In the genomic region with DNA sequence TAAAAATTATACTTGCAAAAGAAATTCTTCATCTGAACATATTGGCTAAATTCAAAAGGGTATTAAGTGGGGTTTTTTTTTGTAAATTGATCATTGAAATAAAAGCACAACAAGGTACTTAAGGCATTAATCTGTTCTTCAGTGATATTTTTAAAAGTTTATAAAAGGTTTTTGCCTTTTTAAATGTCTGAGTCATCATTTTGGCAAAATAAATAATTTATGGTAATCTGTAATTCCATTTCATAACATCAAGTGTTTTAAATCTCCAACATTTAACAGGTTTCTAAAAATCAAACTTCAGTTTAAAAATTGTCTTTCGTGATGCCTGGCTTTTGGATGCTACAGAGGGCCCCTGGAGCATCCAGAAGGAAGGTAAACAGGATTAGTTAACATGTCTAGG, we compare ENCODE assay signal across 28 cellular contexts. TPM values are rescaled to one million over a fixed set of nuclear protein-coding genes. Genes with fewer than 3 reads are reported as not detected.
DNase-seq lines count a peak whose midpoint lies in the region; ATAC-seq, FAIRE-seq and TF ChIP-seq lines count a peak whose summit lies in the region.
"Had no signal": no experiment of that assay in that cellular context is flagged by ENCODE, and none has a peak within 500 bp of the region (broad histone marks: within the 10 kb centered on the region; RNA-seq: fewer than 3 reads in every experiment).

No MANE protein-coding gene starts in this region.

- WGBS in HepG2 (ENCODE audit: low lambda C conversion rate), result 0% methylated on average over 1 of the region's 1 CpG
- 50% methylated on average over 1 of the region's 1 CpG for WGBS in right lobe of liver (ENCODE audit: insufficient coverage, low coverage, low lambda C conversion rate, missing lambda C conversion rate)
- WGBS in IMR-90 (ENCODE audit: extremely low coverage in 2 of 2, insufficient read length in 1 of 2), 2 experiments, result no CpG with 5 or more reads among the region's 1 CpG
- 29 to 68% methylated on average over 1 of the region's 1 CpG for WGBS in tibial nerve, 2 donors
- 35 to 68% methylated on average over 1 of the region's 1 CpG for WGBS in aorta, 2 donors

- no peak for TF ChIP-seq CTCF in HepG2 (CRISPR knock-in tag; IDR thresholded peaks at IDR 0.05)
- no peak for TF ChIP-seq CTCF in right lobe of liver (IDR thresholded peaks at IDR 0.05)
- TF ChIP-seq CTCF in IMR-90 (conservative IDR thresholded peaks at IDR 0.05; ENCODE audit: low read depth, low read length), result no peak
- no peak for TF ChIP-seq CTCF in tibial nerve (IDR thresholded peaks at IDR 0.05)

- H3K23ac ChIP-seq in IMR-90 (ENCODE audit: low read depth, low read length), result no peak overlapping the region

- H3K4me3 ChIP-seq in HepG2 (replicated peaks in 1 of 3; ENCODE audit: insufficient read depth in 1 of 3, low read depth in 2 of 3, low read length in 3 of 3) (no peak overlapping the region), right lobe of liver (no peak overlapping the region), IMR-90 (ENCODE audit: insufficient read depth, low read depth, low read length) (no peak overlapping the region), tibial nerve (no peak overlapping the region), aorta (ENCODE audit: low read length in 2 of 2) (no peak overlapping the region)
- H3K4me3 ChIP-seq: BLaER1, GM12878 had no signal

- H3K79me1 ChIP-seq in IMR-90 (ENCODE audit: low read depth in 1 of 2, low read length in 2 of 2), result no peaks in the 10 kb centered on the region

- CTCF ChIA-PET in HepG2 (lab: Yijun Ruan, JAX; ENCODE audit: low intra/inter-chr PET ratio, low total read pairs), result no interaction called here
- CTCF ChIA-PET in IMR-90 (lab: Yijun Ruan, JAX), result no interaction called here

- no peak for TF ChIP-seq EP300 in HepG2 (IDR thresholded peaks at IDR 0.05; ENCODE audit: low read depth in 2 of 2, low read length in 2 of 2)
- no peak for TF ChIP-seq EP300 in HepG2 (CRISPR knock-in tag; IDR thresholded peaks at IDR 0.05; ENCODE audit: borderline replicate concordance)
- TF ChIP-seq EP300 in tibial nerve (IDR thresholded peaks at IDR 0.05), result no peak

- TF ChIP-seq RAD21 in HepG2 (CRISPR knock-in tag; IDR thresholded peaks at IDR 0.05) (no peak), IMR-90 (IDR thresholded peaks at IDR 0.05; ENCODE audit: low read length) (no peak)

- H3K18ac ChIP-seq in IMR-90 (ENCODE audit: low read depth, low read length), result no peak overlapping the region

- H2AK5ac ChIP-seq in IMR-90 (ENCODE audit: low read depth, low read length), result no peak overlapping the region

- in situ Hi-C loops in HepG2 (cut with HindIII; ENCODE audit: extremely low pct_ligation_motif_present, low pct_unique_long_range_greater_than_20kb) (no loop called here), IMR-90 (cut with MboI; ENCODE audit: low sequenced_read_pairs) (no loop called here)

- H2BK5ac ChIP-seq in IMR-90 (ENCODE audit: low read depth, low read length, poor library complexity, severe bottlenecking), result no peak overlapping the region

- H3K14ac ChIP-seq in IMR-90 (replicated peaks; ENCODE audit: low read depth, low read length), result no peak overlapping the region

- no peak overlapping the region for H3K4ac ChIP-seq in IMR-90 (ENCODE audit: low read depth, low read length)

- no peak overlapping the region for H3K56ac ChIP-seq in IMR-90 (ENCODE audit: extremely low read depth, insufficient read depth, low read length)

- no peak for DNase-seq in HepG2 (ENCODE audit: low spot score)
- no peak for DNase-seq in right lobe of liver
- DNase-seq in IMR-90, result no peak
- no peak for DNase-seq in tibial nerve (ENCODE audit: low spot score in 2 of 2)
- DNase-seq in aorta, result no peak
- DNase-seq: BE2C; C1 segment of cervical spinal cord; CD4-positive, alpha-beta memory T cell; CD4-positive, CD25-positive, alpha-beta regulatory T cell; CD8-positive, alpha-beta memory T cell; COR-L47; DMS 273 treated with DMSO at 0.1 percent for 48 hours; DMS153; DMS79; DND-41; EL; GDM1 had no signal

- no peaks in the 10 kb centered on the region for H3K79me2 ChIP-seq in HepG2 (ENCODE audit: insufficient read depth, low read length)

- dilution Hi-C loops in IMR-90 (cut with HindIII; ENCODE audit: low sequenced_read_pairs, unreplicated experiment), result no loop called here

- no peak overlapping the region for H2BK20ac ChIP-seq in IMR-90 (ENCODE audit: low read depth, low read length)

- H2BK120ac ChIP-seq in IMR-90 (ENCODE audit: low read depth, low read length), result no peak overlapping the region

- H3K9ac ChIP-seq in HepG2 (ENCODE audit: insufficient read depth, low read depth, low read length), result no peak overlapping the region
- no peak overlapping the region for H3K9ac ChIP-seq in IMR-90 (ENCODE audit: low read depth, low read length)
- H3K9ac ChIP-seq: BLaER1 had no signal

- no peaks in the 10 kb centered on the region for H3K9me1 ChIP-seq in IMR-90 (ENCODE audit: insufficient read depth, low read length)

- intact Hi-C loops in HepG2 (cut with micrococcal nuclease; ENCODE audit: unreplicated experiment), result no loop called here
- intact Hi-C loops in right lobe of liver (cut with DNase I), result no loop called here
- intact Hi-C loops in IMR-90 (cut with micrococcal nuclease), result no loop called here
- intact Hi-C loops in aorta (cut with DNase I), result no loop called here

- no peak overlapping the region for H3K27ac ChIP-seq in HepG2 (ENCODE audit: extremely low read length, insufficient read depth, low read length)
- H3K27ac ChIP-seq in right lobe of liver, result no peak overlapping the region
- H3K27ac ChIP-seq in IMR-90 (ENCODE audit: insufficient read depth, low read length), result no peak overlapping the region
- no peak overlapping the region for H3K27ac ChIP-seq in tibial nerve
- no peak overlapping the region for H3K27ac ChIP-seq in aorta (ENCODE audit: low read depth in 1 of 2, low read length in 2 of 2)
- H3K27ac ChIP-seq: 22Rv1, BLaER1 had no signal

- TF ChIP-seq POLR2A in HepG2 (IDR thresholded peaks at IDR 0.05; ENCODE audit: insufficient read depth in 1 of 2, low read depth in 2 of 2, low read length in 2 of 2) (no peak), right lobe of liver (IDR thresholded peaks at IDR 0.05) (no peak), IMR-90 (IDR thresholded peaks at IDR 0.05; ENCODE audit: low read depth, low read length) (no peak), tibial nerve (IDR thresholded peaks at IDR 0.05) (no peak)

- no peak overlapping the region for H4K8ac ChIP-seq in IMR-90 (ENCODE audit: low read depth in 2 of 2, low read length in 2 of 2)

- H4K91ac ChIP-seq in IMR-90 (ENCODE audit: insufficient read depth, low read depth, low read length), result no peak overlapping the region

- no peak overlapping the region for H2AK9ac ChIP-seq in IMR-90 (replicated peaks; ENCODE audit: low read depth, low read length, poor library complexity)

- FAIRE-seq in HepG2 (lab: Jason Lieb, UNC) (no peak), islet of Langerhans (lab: Jason Lieb, UNC) (peak; percentile 74)
- FAIRE-seq: GM12878, GM12892, GM18507 had no signal

- H2AFZ ChIP-seq in HepG2 (ENCODE audit: low read length) (no peak overlapping the region), IMR-90 (replicated peaks; ENCODE audit: low read length, poor library complexity) (no peak overlapping the region)

- H3K4me1 ChIP-seq in HepG2 (ENCODE audit: insufficient read depth, low read length) (no peaks in the 10 kb centered on the region), right lobe of liver (no peaks in the 10 kb centered on the region), IMR-90 (ENCODE audit: control insufficient read depth, insufficient read depth, low read length) (no peaks in the 10 kb centered on the region), tibial nerve (no peaks in the 10 kb centered on the region), aorta (ENCODE audit: control insufficient read depth in 1 of 2, insufficient read depth in 2 of 2, low read length in 2 of 2) (no peaks in the 10 kb centered on the region)
- H3K4me1 ChIP-seq: BE2C, BLaER1 had no signal

- H2BK15ac ChIP-seq in IMR-90 (ENCODE audit: low read depth, low read length), result no peak overlapping the region

- H3K4me2 ChIP-seq in HepG2 (ENCODE audit: low read depth, low read length) (no peak overlapping the region), IMR-90 (ENCODE audit: low read depth, low read length) (no peak overlapping the region)
- H3K4me2 ChIP-seq: BLaER1 had no signal

- no peak for ATAC-seq in HepG2
- ATAC-seq in right lobe of liver, result no peak
- no peak for ATAC-seq in IMR-90 (ENCODE audit: low read depth)
- ATAC-seq in aorta (ENCODE audit: low FRiP score), result no peak
- no peak for ATAC-seq in GM21737 (IDR thresholded peaks at IDR 0.05; ENCODE audit: unreplicated experiment)
- ATAC-seq: GM12878 had no signal

- BruUV-seq in HepG2 (replicated peaks; lab: Mats Ljungman, UMichigan), result no TSS peak
- BruUV-seq in IMR-90 (replicated peaks; lab: Mats Ljungman, UMichigan), result no TSS peak

- no peaks in the 10 kb centered on the region for H3K27me3 ChIP-seq in HepG2 (ENCODE audit: control insufficient read depth in 1 of 2, insufficient read depth in 2 of 2, low read length in 2 of 2)
- no peaks in the 10 kb centered on the region for H3K27me3 ChIP-seq in right lobe of liver
- H3K27me3 ChIP-seq in IMR-90 (ENCODE audit: control insufficient read depth, insufficient read depth, low read length), result no peaks in the 10 kb centered on the region
- no peaks in the 10 kb centered on the region for H3K27me3 ChIP-seq in tibial nerve
- no peaks in the 10 kb centered on the region for H3K27me3 ChIP-seq in aorta (ENCODE audit: control insufficient read depth in 1 of 2, insufficient read depth in 2 of 2, low read length in 1 of 2)
- H3K27me3 ChIP-seq: BE2C had no signal

- no peaks in the 10 kb centered on the region for H4K20me1 ChIP-seq in HepG2 (ENCODE audit: insufficient read depth, low read length)
- H4K20me1 ChIP-seq in IMR-90 (ENCODE audit: insufficient read depth, low read length), result no peaks in the 10 kb centered on the region
- H4K20me1 ChIP-seq: BLaER1 had no signal

- no peaks in the 10 kb centered on the region for H3K36me3 ChIP-seq in HepG2 (replicated peaks in 1 of 2; ENCODE audit: control insufficient read depth in 1 of 2, insufficient read depth in 2 of 2, low read length in 2 of 2)
- H3K36me3 ChIP-seq in right lobe of liver, result no peaks in the 10 kb centered on the region
- H3K36me3 ChIP-seq in IMR-90 (ENCODE audit: control insufficient read depth, insufficient read depth, low read length), result no peaks in the 10 kb centered on the region
- peaks cover 0 to 23% (median 0%) of the 10 kb centered on the region in 3 donors for H3K36me3 ChIP-seq in tibial nerve
- no peaks in the 10 kb centered on the region for H3K36me3 ChIP-seq in aorta (ENCODE audit: control insufficient read depth in 1 of 2, insufficient read depth in 2 of 2, low read length in 1 of 2)
- H3K36me3 ChIP-seq: BE2C, BLaER1 had no signal

- no peak overlapping the region for H4K5ac ChIP-seq in IMR-90 (ENCODE audit: low read depth, low read length)

- POLR2A ChIA-PET in HepG2 (lab: Yijun Ruan, JAX) (no interaction called here), IMR-90 (lab: Charles Lee; ENCODE audit: unreplicated experiment) (no interaction called here)

- H3K9me3 ChIP-seq in HepG2 (ENCODE audit: low read length), result peaks cover 6% of the 10 kb centered on the region; the same call in 1 of the 2 replicates
- H3K9me3 ChIP-seq in right lobe of liver, result peaks cover 0 to 16% (median 0%) of the 10 kb centered on the region in 4 donors
- peaks cover 2% of the 10 kb centered on the region; the same call in 1 of the 2 replicates for H3K9me3 ChIP-seq in IMR-90 (ENCODE audit: control insufficient read depth, insufficient read depth, low read length)
- peaks cover 0 to 16% (median 4%) of the 10 kb centered on the region in 4 donors for H3K9me3 ChIP-seq in tibial nerve
- peaks cover 1% of the 10 kb centered on the region for H3K9me3 ChIP-seq in aorta (ENCODE audit: control insufficient read depth, low read length)
- H3K9me3 ChIP-seq: BE2C had no signal

RNA-seq across cellular contexts. Expression of gene NLRP2B, which starts 27.4 kb away (rescaled TPM):
- total RNA-seq in HepG2 (2016; rRNA removed; fragmentation: Illumina TruSeq; extraction: Trizol) (not detected in 2 replicates), right lobe of liver (not detected), IMR-90 (2012; rRNA removed) (not detected in 2 replicates), tibial nerve (under 1 TPM in 2 of 4 donors, not detected in 2; 0.22 to 0.39 TPM), aorta (under 1 TPM; 0.16 to 0.27 TPM)
- not detected in 2 replicates for total RNA-seq in HepG2 (2016; cell fraction: cytosol; rRNA removed; fragmentation: Illumina TruSeq; extraction: Trizol; ENCODE audit: low read depth)
- not detected in 2 replicates for total RNA-seq in HepG2 (2016; cell fraction: insoluble cytoplasmic fraction; rRNA removed; fragmentation: Illumina TruSeq; extraction: Trizol)
- total RNA-seq in HepG2 (2016; cell fraction: membrane; rRNA removed; fragmentation: Illumina TruSeq; extraction: Trizol), result not detected in 2 replicates
- total RNA-seq in HepG2 (2016; cell fraction: nucleus; rRNA removed; fragmentation: Illumina TruSeq; extraction: Trizol), result not detected in 2 replicates
- polyA plus RNA-seq in HepG2 (2011; rRNA removed) (not detected in 2 replicates), IMR-90 (2012; rRNA removed) (not detected in 2 replicates), aorta (not detected)
- polyA plus RNA-seq in HepG2 (2011; cell fraction: cytosol; rRNA removed), result not detected in 2 replicates
- polyA plus RNA-seq in HepG2 (2011; cell fraction: nucleus; rRNA removed), result not detected in 2 replicates
- not detected in 2 replicates for polyA plus RNA-seq in HepG2 (2012)
- not detected in 2 replicates for polyA plus RNA-seq in HepG2 (2016; cell fraction: cytosol; fragmentation: Illumina TruSeq; extraction: Trizol; ENCODE audit: low read depth)
- not detected in 2 replicates for polyA plus RNA-seq in HepG2 (2016; cell fraction: insoluble cytoplasmic fraction; fragmentation: Illumina TruSeq; extraction: Trizol; ENCODE audit: low read depth)
- polyA plus RNA-seq in HepG2 (2016; cell fraction: membrane; fragmentation: Illumina TruSeq; extraction: Trizol; ENCODE audit: low read depth), result not detected in 2 replicates
- polyA plus RNA-seq in HepG2 (2016; cell fraction: nucleus; fragmentation: Illumina TruSeq; extraction: Trizol; ENCODE audit: insufficient read depth, low read depth), result not detected in 2 replicates
- not detected in 2 replicates for polyA minus RNA-seq in HepG2 (2011; rRNA and poly(A)+ RNA removed; ENCODE audit: low replicate concordance)
- not detected in 2 replicates for polyA minus RNA-seq in HepG2 (2011; cell fraction: cytosol; rRNA and poly(A)+ RNA removed)
- not detected in 2 replicates for polyA minus RNA-seq in HepG2 (2011; cell fraction: nucleus; rRNA and poly(A)+ RNA removed)
- polyA plus RNA-seq in IMR-90 (2012; cell fraction: cytosol; rRNA removed), result not detected in 2 replicates
- polyA plus RNA-seq in IMR-90 (2012; cell fraction: nucleus; rRNA removed; ENCODE audit: low replicate concordance), result 0.02 TPM in 1 of 2 replicates, not detected in the other
- total RNA-seq: A172; CD4-positive, alpha-beta memory T cell; CD4-positive, CD25-positive, alpha-beta regulatory T cell; CD8-positive, alpha-beta memory T cell; Daoy; G401; GM12878 had no signal
- polyA plus RNA-seq: CD14-positive monocyte; CD4-positive, alpha-beta memory T cell; CD4-positive, CD25-positive, alpha-beta regulatory T cell; CD8-positive, alpha-beta memory T cell; GM12878 had no signal
